1 cellular context compared by ENCODE assay signal in genomic region chr2:30226144-30227032, GRCh38.
TF ChIP-seq lines count a peak whose summit lies in the region.

No MANE protein-coding gene starts in this region.

TF ChIP-seq in IMR-90, 13 proteins besides CTCF, POLR2A, EP300 and RAD21:
- TF ChIP-seq RFX5 (IDR thresholded peaks at IDR 0.05; ENCODE audit: low read depth, low read length): no peak
- no peak for TF ChIP-seq MXI1 (IDR thresholded peaks at IDR 0.05; ENCODE audit: borderline replicate concordance, low read depth, low read length)
- no peak for TF ChIP-seq NFE2L2 (IDR thresholded peaks at IDR 0.05; ENCODE audit: low read depth, low read length)
- TF ChIP-seq CEBPB (IDR thresholded peaks at IDR 0.05; ENCODE audit: low read depth, low read length): no peak
- TF ChIP-seq RCOR1 (IDR thresholded peaks at IDR 0.05; ENCODE audit: insufficient replicate concordance, low read length): no peak
- no peak for TF ChIP-seq BHLHE40 (IDR thresholded peaks at IDR 0.05; ENCODE audit: low read depth, low read length)
- TF ChIP-seq FOS (IDR thresholded peaks at IDR 0.05; ENCODE audit: low read depth, low read length): no peak
- no peak for TF ChIP-seq MAZ (IDR thresholded peaks at IDR 0.05; ENCODE audit: borderline replicate concordance, low read depth, low read length)
- no peak for TF ChIP-seq USF2 (IDR thresholded peaks at IDR 0.05; ENCODE audit: low read depth, low read length)
- TF ChIP-seq MAFK (IDR thresholded peaks at IDR 0.05; ENCODE audit: low read depth, low read length): no peak
- TF ChIP-seq CHD1 (IDR thresholded peaks at IDR 0.05; ENCODE audit: low read depth, low read length): no peak
- no peak for TF ChIP-seq ELK1 (IDR thresholded peaks at IDR 0.05; ENCODE audit: borderline replicate concordance, low read depth, low read length)
